In genomic region chr18:29285471-29285870, GRCh38 we compare ENCODE assay signal across 31 cellular contexts.
"Had no signal": no experiment of that assay in that cellular context is flagged by ENCODE, and none has a peak within 500 bp of the region (broad histone marks: within the 10 kb centered on the region; RNA-seq: fewer than 3 reads in every experiment).

No MANE protein-coding gene starts in this region.

- H3K36me3 Mint-ChIP-seq: mesothelial cell of epicardium; naive B cell; natural killer cell treated with Interleukin-12 subunit alpha and Interleukin-12 subunit beta and Interleukin-15 and Interleukin-18, amount 100 ng/mL, for 72 hours; stimulated activated memory B cell treated with anti-CD40 and anti-IgM and Interleukin-4, amounts not matched to agents 10 μg/mL and 1 μg/mL and 100 μg/mL, for 72 hours; type B pancreatic cell had no signal

- H3K4me2 ChIP-seq: hepatocyte, smooth muscle cell had no signal

- H3K27me3 Mint-ChIP-seq: naive B cell; natural killer cell treated with Interleukin-12 subunit alpha and Interleukin-12 subunit beta and Interleukin-15 and Interleukin-18, amount 100 ng/mL, for 72 hours; stimulated activated memory B cell treated with anti-CD40 and anti-IgM and Interleukin-4, amounts not matched to agents 10 μg/mL and 1 μg/mL and 100 μg/mL, for 72 hours; type B pancreatic cell had no signal

- H3K9ac ChIP-seq: parathyroid adenoma had no signal

- H3K27ac ChIP-seq: coronary artery, esophagus squamous epithelium, gastrocnemius medialis, heart left ventricle, hepatocyte, neutrophil, parathyroid adenoma, prostate gland, right atrium auricular region, testis, tibial artery had no signal

- H3K4me1 ChIP-seq: esophagus squamous epithelium, gastrocnemius medialis, heart left ventricle, parathyroid adenoma, prostate gland, right atrium auricular region, testis, tibial artery had no signal

- H3K4me3 ChIP-seq: coronary artery, esophagus squamous epithelium, gastrocnemius medialis, heart left ventricle, hepatocyte, lung, mucosa of descending colon, prostate gland, right atrium auricular region, smooth muscle cell, testis, tibial artery had no signal

- H3K27ac Mint-ChIP-seq: mesothelial cell of epicardium; naive B cell; natural killer cell treated with Interleukin-12 subunit alpha and Interleukin-12 subunit beta and Interleukin-15 and Interleukin-18, amount 100 ng/mL, for 72 hours; stimulated activated memory B cell treated with anti-CD40 and anti-IgM and Interleukin-4, amounts not matched to agents 10 μg/mL and 1 μg/mL and 100 μg/mL, for 72 hours; type B pancreatic cell had no signal

- H3K4me1 Mint-ChIP-seq: mesothelial cell of epicardium; naive B cell; neural crest cell; stimulated activated memory B cell treated with anti-CD40 and anti-IgM and Interleukin-4, amounts not matched to agents 10 μg/mL and 1 μg/mL and 100 μg/mL, for 72 hours had no signal

- H3K27me3 ChIP-seq: esophagus squamous epithelium, gastrocnemius medialis, heart left ventricle, hepatocyte, neutrophil, right atrium auricular region, testis, tibial artery had no signal

- H3K4me3 Mint-ChIP-seq: mesothelial cell of epicardium; naive B cell; natural killer cell treated with Interleukin-12 subunit alpha and Interleukin-12 subunit beta and Interleukin-15 and Interleukin-18, amount 100 ng/mL, for 72 hours; neural crest cell; stimulated activated memory B cell treated with anti-CD40 and anti-IgM and Interleukin-4, amounts not matched to agents 10 μg/mL and 1 μg/mL and 100 μg/mL, for 72 hours; type B pancreatic cell had no signal

- H3K36me3 ChIP-seq: esophagus squamous epithelium, gastrocnemius medialis, heart left ventricle, neutrophil, prostate gland, right atrium auricular region, tibial artery had no signal

- H3K79me2 ChIP-seq: hepatocyte, parathyroid adenoma had no signal

- DNase-seq: dermis blood vessel endothelial cell; effector memory CD4-positive, alpha-beta T cell; erythroblast; esophagus squamous epithelium; gastrocnemius medialis; heart left ventricle; kidney; mesenchymal stem cell; mucosa of descending colon; naive B cell; stimulated activated CD4-positive, alpha-beta T cell treated with anti-CD3 and anti-CD28 coated beads, Interleukin-4, amount 100 ng/mL, for 4 hours; stimulated activated naive CD8-positive, alpha-beta T cell treated with anti-CD3 and anti-CD28 coated beads, Interleukin-15, Interleukin-2, amounts not matched to agents 100 U/mL and 50 U/mL, for 24 hours; substantia nigra; testis; tibial artery had no signal

- H2AFZ ChIP-seq: hepatocyte, parathyroid adenoma had no signal

- ATAC-seq: gastrocnemius medialis; heart left ventricle; left lobe of liver; mucosa of descending colon; natural killer cell treated with Interleukin-12 subunit alpha and Interleukin-12 subunit beta and Interleukin-15 and Interleukin-18, amount 100 ng/mL, for 72 hours; sciatic nerve; stimulated activated memory B cell treated with anti-CD40 and anti-IgM and Interleukin-4, amounts not matched to agents 10 μg/mL and 1 μg/mL and 100 μg/mL, for 72 hours; stimulated activated naive CD8-positive, alpha-beta T cell treated with anti-CD3 and anti-CD28 coated beads, Interleukin-15, Interleukin-2, amounts not matched to agents 100 U/mL and 50 U/mL, for 24 hours had no signal

- FAIRE-seq: endothelial cell of umbilical vein, kidney had no signal

- H3K9me3 ChIP-seq: esophagus squamous epithelium, gastrocnemius medialis, heart left ventricle, neutrophil, prostate gland, right atrium auricular region, testis, tibial artery had no signal
